Comparison of ENCODE assay signal across 12 cellular contexts in the genomic region with DNA sequence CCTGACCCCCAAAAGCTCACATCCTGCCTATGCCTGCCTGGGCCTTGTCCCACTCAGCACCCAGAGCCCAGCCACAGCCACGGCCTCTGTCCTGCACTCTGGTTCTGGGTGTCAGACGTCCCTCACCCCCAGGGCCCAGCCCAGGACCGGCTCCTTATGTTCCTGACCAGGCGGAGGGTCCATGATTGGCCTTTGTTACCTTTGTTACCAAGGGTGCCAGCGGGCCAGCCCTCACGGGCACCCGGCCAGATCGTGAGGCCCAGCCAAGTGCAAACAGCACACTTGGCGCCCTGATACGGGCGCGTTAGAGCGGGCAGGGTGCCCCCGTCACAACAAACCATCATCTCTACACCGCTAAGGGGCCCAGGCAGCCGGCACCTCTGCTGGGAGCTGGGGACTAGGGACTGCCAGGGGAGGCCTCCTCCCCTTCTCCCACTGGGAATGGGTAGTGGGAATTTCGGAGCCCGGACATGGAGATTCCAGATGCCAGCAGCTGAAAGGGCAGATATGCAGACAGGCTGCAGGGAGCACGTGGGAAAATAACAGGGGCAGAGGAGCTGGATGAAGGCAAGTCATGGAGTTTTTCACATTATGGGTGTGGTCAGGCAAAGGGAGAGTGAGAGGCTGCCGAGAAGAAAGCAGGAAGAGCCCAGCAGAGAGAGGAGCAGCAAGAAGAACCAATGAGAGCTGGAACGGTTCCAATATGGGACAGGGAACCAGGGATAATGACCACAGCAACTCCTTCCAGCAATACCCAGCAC. TPM values are rescaled to one million over a fixed set of nuclear protein-coding genes. Genes with fewer than 3 reads are reported as not detected.
DNase-seq lines count a peak whose midpoint lies in the region; ATAC-seq, FAIRE-seq and TF ChIP-seq lines count a peak whose summit lies in the region.
"Had no signal": no experiment of that assay in that cellular context is flagged by ENCODE, and none has a peak within 500 bp of the region (broad histone marks: within the 10 kb centered on the region; RNA-seq: fewer than 3 reads in every experiment).

No MANE protein-coding gene starts in this region.

- H3K4me1 Mint-ChIP-seq in mesothelial cell of epicardium = peaks cover 23% of the 10 kb centered on the region

- CTCF ChIA-PET in K562 (lab: Yijun Ruan, JAX; ENCODE audit: low intra/inter-chr PET ratio) = no interaction called here

- H3K36me3 ChIP-seq in K562 (ENCODE audit: control insufficient read depth, insufficient read depth, low read length) = peaks cover 34% of the 10 kb centered on the region
- H3K36me3 ChIP-seq in uterus = no peaks in the 10 kb centered on the region

- intact Hi-C loops in K562 (cut with micrococcal nuclease) = no loop called here
- intact Hi-C loops in uterus (cut with DNase I; ENCODE audit: low total_unique reads) = no loop called here

- H3K27me3 Mint-ChIP-seq in mesothelial cell of epicardium (ENCODE audit: low read depth) = no peaks in the 10 kb centered on the region
- H3K27me3 Mint-ChIP-seq: activated CD4-positive, alpha-beta memory T cell treated with anti-CD3 and anti-CD28 coated beads, Interleukin-2, amount 10 ng/mL, durations not matched to agents 7 days and 5 days had no signal

- H3K27ac ChIP-seq in K562 (ENCODE audit: extremely low read depth, low read depth, low read length) (peak overlapping the region; percentile 48; the same call in 2 of the 3 replicates), uterus (peak overlapping the region; percentile 93)

- H3K9me3 ChIP-seq in K562 (replicated peaks; ENCODE audit: control insufficient read depth, insufficient read depth, low read depth, low read length) = no peaks in the 10 kb centered on the region
- no peaks in the 10 kb centered on the region for H3K9me3 ChIP-seq in uterus

- peak; percentile 43 for ATAC-seq in K562
- no peak for ATAC-seq in HG03457 (IDR thresholded peaks at IDR 0.05; ENCODE audit: unreplicated experiment)

- POLR2A ChIA-PET in K562 (lab: Yijun Ruan, JAX) = interaction anchor here (0.7 to 2.6 kb wide), 5 partner anchors 8 to 21 kb away, joined by 3 to 14 read pairs (median 3); a partner anchor contains a TSS

- 76% methylated on average over 21 of the region's 21 CpGs for WGBS in K562 (ENCODE audit: insufficient coverage, low coverage, missing lambda C conversion rate)

- no peak for TF ChIP-seq EP300 in K562 (IDR thresholded peaks at IDR 0.05; ENCODE audit: low read length)

- no peak for TF ChIP-seq RAD21 in K562 (CRISPR knock-in tag; conservative IDR thresholded peaks at IDR 0.05 in 1 of 2, IDR thresholded peaks at IDR 0.05 in 1 of 2)

- peak overlapping the region; percentile 4 for H3K27ac Mint-ChIP-seq in mesothelial cell of epicardium
- H3K27ac Mint-ChIP-seq: activated CD4-positive, alpha-beta memory T cell treated with anti-CD3 and anti-CD28 coated beads, Interleukin-2, amount 10 ng/mL, durations not matched to agents 7 days and 5 days had no signal

- H3K4me3 ChIP-seq in K562 = no peak overlapping the region
- H3K4me3 ChIP-seq in uterus = no peak overlapping the region

- peak overlapping the region in 1 of 2 experiments; percentile 73; a peak in 2 of 4 replicates for H3K9ac ChIP-seq in K562 (ENCODE audit: insufficient read depth in 1 of 2, low read depth in 2 of 2, low read length in 2 of 2)

- DNase-seq in SHP77 (lab: John Stamatoyannopoulos, UW) (peak; percentile 14 to 51), SHP77 treated with DMSO at 0.1 percent for 48 hours (lab: John Stamatoyannopoulos, UW) (no peak), K562 (ENCODE audit: extremely low read depth in 1 of 4, low spot score in 3 of 4) (peak; percentile 58 to 82 (median 65)), mesothelial cell of epicardium (ENCODE audit: low spot score in 2 of 2, unreplicated experiment in 2 of 2) (no peak), uterus (no peak), urothelium cell line (ENCODE audit: low spot score) (no peak), DMS53 treated with DMSO at 0.1 percent for 48 hours (lab: John Stamatoyannopoulos, UW; ENCODE audit: unreplicated experiment) (no peak)
- DNase-seq: activated CD4-positive, alpha-beta memory T cell treated with anti-CD3 and anti-CD28 coated beads, Interleukin-2, amount 10 ng/mL, durations not matched to agents 7 days and 5 days; NK-92 treated with Interleukin-12 subunit alpha and Interleukin-12 subunit beta, amount 100 ng/mL, for 24 hours had no signal

- H3K79me2 ChIP-seq in K562 (ENCODE audit: control insufficient read depth, insufficient read depth, low read length) = peaks cover 46% of the 10 kb centered on the region

- peak overlapping the region; percentile 16; the same call in 1 of the 2 replicates for H2AFZ ChIP-seq in K562 (ENCODE audit: low read depth, low read length)

- TF ChIP-seq CTCF in K562 (IDR thresholded peaks at IDR 0.05 in 2 of 3, conservative IDR thresholded peaks at IDR 0.05 in 1 of 3; ENCODE audit: insufficient read depth in 2 of 3, low read depth in 1 of 3, low read length in 3 of 3) = no peak
- TF ChIP-seq CTCF in mesothelial cell of epicardium (IDR thresholded peaks at IDR 0.05; ENCODE audit: unreplicated experiment) = no peak
- TF ChIP-seq CTCF in uterus (IDR thresholded peaks at IDR 0.05) = no peak

- H3K4me2 ChIP-seq in K562 (ENCODE audit: insufficient read depth, low read length) = peak overlapping the region; percentile 6; the same call in 1 of the 2 replicates

- peaks cover 76 to 77% of the 10 kb centered on the region in 2 experiments for H3K4me1 ChIP-seq in K562 (replicated peaks in 1 of 2; ENCODE audit: control insufficient read depth in 2 of 2, insufficient read depth in 2 of 2, low read length in 2 of 2)
- H3K4me1 ChIP-seq in uterus = peaks cover 21 to 64% of the 10 kb centered on the region in 2 donors

- H3K4me3 Mint-ChIP-seq in mesothelial cell of epicardium = no peak overlapping the region
- H3K4me3 Mint-ChIP-seq: activated CD4-positive, alpha-beta memory T cell treated with anti-CD3 and anti-CD28 coated beads, Interleukin-2, amount 10 ng/mL, durations not matched to agents 7 days and 5 days had no signal

- H3K27me3 ChIP-seq in K562 (ENCODE audit: control insufficient read depth in 2 of 2, insufficient read depth in 2 of 2, low read length in 2 of 2) = no peaks in the 10 kb centered on the region
- H3K27me3 ChIP-seq in uterus = no peaks in the 10 kb centered on the region

- no peaks in the 10 kb centered on the region for H3K9me1 ChIP-seq in K562 (ENCODE audit: control insufficient read depth, insufficient read depth, low read length)

- TF ChIP-seq POLR2A in K562 (conservative IDR thresholded peaks at IDR 0.05) = no peak
- no peak for TF ChIP-seq POLR2A in uterus (IDR thresholded peaks at IDR 0.05)

- FAIRE-seq in K562 (lab: Jason Lieb, UNC) (peak; percentile 74), urothelium cell line (lab: Jason Lieb, UNC) (no peak)
- FAIRE-seq: GM12892, H54 had no signal

- no peaks in the 10 kb centered on the region for H4K20me1 ChIP-seq in K562 (replicated peaks; ENCODE audit: control insufficient read depth, insufficient read depth, low read length)

- in situ Hi-C loops in K562 (cut with MboI) = no loop called here

- BruUV-seq in K562 (replicated peaks; lab: Mats Ljungman, UMichigan) = no TSS peak

- H3K9me3 Mint-ChIP-seq in mesothelial cell of epicardium = no peaks in the 10 kb centered on the region
- H3K9me3 Mint-ChIP-seq: activated CD4-positive, alpha-beta memory T cell treated with anti-CD3 and anti-CD28 coated beads, Interleukin-2, amount 10 ng/mL, durations not matched to agents 7 days and 5 days had no signal

- H3K36me3 Mint-ChIP-seq in mesothelial cell of epicardium = peaks cover 5% of the 10 kb centered on the region

TF ChIP-seq in K562, 482 proteins besides CTCF, POLR2A, EP300 and RAD21 (continues in another document):
- TF ChIP-seq ATF7 (IDR thresholded peaks at IDR 0.05) = 0 out of 2 replicates have a peak, but pooled peaks have one; percentile 37
- TF ChIP-seq, protein P1, sequence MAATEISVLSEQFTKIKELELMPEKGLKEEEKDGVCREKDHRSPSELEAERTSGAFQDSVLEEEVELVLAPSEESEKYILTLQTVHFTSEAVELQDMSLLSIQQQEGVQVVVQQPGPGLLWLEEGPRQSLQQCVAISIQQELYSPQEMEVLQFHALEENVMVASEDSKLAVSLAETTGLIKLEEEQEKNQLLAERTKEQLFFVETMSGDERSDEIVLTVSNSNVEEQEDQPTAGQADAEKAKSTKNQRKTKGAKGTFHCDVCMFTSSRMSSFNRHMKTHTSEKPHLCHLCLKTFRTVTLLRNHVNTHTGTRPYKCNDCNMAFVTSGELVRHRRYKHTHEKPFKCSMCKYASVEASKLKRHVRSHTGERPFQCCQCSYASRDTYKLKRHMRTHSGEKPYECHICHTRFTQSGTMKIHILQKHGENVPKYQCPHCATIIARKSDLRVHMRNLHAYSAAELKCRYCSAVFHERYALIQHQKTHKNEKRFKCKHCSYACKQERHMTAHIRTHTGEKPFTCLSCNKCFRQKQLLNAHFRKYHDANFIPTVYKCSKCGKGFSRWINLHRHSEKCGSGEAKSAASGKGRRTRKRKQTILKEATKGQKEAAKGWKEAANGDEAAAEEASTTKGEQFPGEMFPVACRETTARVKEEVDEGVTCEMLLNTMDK (IDR thresholded peaks at IDR 0.05; ENCODE audit: borderline replicate concordance, insufficient read depth, low read depth, low read length, poor library complexity, severe bottlenecking) = no peak
- TF ChIP-seq CEBPB (tag; IDR thresholded peaks at IDR 0.05) = no peak
- no peak for TF ChIP-seq RFX5 (IDR thresholded peaks at IDR 0.05; ENCODE audit: low read depth, low read length)

RNA-seq across cellular contexts. Expression of a gene that starts 22.1 kb away (rescaled TPM):
- total RNA-seq in K562 (2011; cell fraction: chromatin; rRNA removed; ENCODE audit: low replicate concordance) = 232 and 574 TPM in 2 replicates
- total RNA-seq in K562 (2011; cell fraction: nucleolus; rRNA removed) = 235 and 282 TPM in 2 replicates
- total RNA-seq in K562 (2011; cell fraction: nucleoplasm; rRNA removed) = 178 and 183 TPM in 2 replicates
- total RNA-seq in K562 (2014; rRNA removed) (21.0 and 31.3 TPM in 2 replicates), K562 (2014; rRNA removed; fragmentation: Illumina TruSeq; extraction: Trizol) (11.4 and 15.7 TPM in 2 replicates), K562 (2015; rRNA removed; fragmentation: Illumina TruSeq; extraction: Trizol) (13.7 and 17.1 TPM in 2 replicates), K562 (2021) (139 and 160 TPM in 2 replicates), mesothelial cell of epicardium (221 to 226 TPM (median 221 TPM) in 3 replicates), uterus (100 to 1,000 TPM in 3 of 4 donors, 10 to 100 TPM in 1; 96.8 to 677 (median 290) TPM)
- polyA plus RNA-seq in K562 (2011; rRNA removed) (9.9 and 20.6 TPM in 2 replicates), K562 (2014; fragmentation: Illumina TruSeq; extraction: Trizol) (30.9 and 52.3 TPM in 2 replicates), K562 (2014; fragmentation: Nextera tagmentation; extraction: Ambion mirVana) (under 1 TPM; 0.14 to 0.86 TPM), K562 (2014; rRNA removed) (29.9 and 34.2 TPM in 2 replicates)
- polyA plus RNA-seq in K562 (2011; cell fraction: cytosol; rRNA removed) = 14.0 and 24.0 TPM in 2 replicates
- 101 and 113 TPM in 2 replicates for polyA plus RNA-seq in K562 (2011; cell fraction: nucleus; rRNA removed)
- 55.2 and 134 TPM in 2 replicates for polyA plus RNA-seq in K562 (2012)
- 23.2 and 36.8 TPM in 2 replicates for polyA minus RNA-seq in K562 (2011; rRNA and poly(A)+ RNA removed)
- 58.5 and 103 TPM in 2 replicates for polyA minus RNA-seq in K562 (2011; cell fraction: cytosol; rRNA and poly(A)+ RNA removed)
- polyA minus RNA-seq in K562 (2011; cell fraction: nucleus; rRNA and poly(A)+ RNA removed) = 67.2 and 102 TPM in 2 replicates

Comparison
In these comparisons a context has a peak if more than half of its experiments do, and no peak if none do; other contexts are left out.
1. DNase-seq: peak in SHP77 (2 of 2) and K562 (4 of 4); none in SHP77 treated with DMSO at 0.1 percent for 48 hours (single experiment), mesothelial cell of epicardium (0 of 2), uterus (0 of 2), urothelium cell line (single experiment) and DMS53 treated with DMSO at 0.1 percent for 48 hours (single experiment).